22 cellular contexts compared by ENCODE assay signal in the genomic region with DNA sequence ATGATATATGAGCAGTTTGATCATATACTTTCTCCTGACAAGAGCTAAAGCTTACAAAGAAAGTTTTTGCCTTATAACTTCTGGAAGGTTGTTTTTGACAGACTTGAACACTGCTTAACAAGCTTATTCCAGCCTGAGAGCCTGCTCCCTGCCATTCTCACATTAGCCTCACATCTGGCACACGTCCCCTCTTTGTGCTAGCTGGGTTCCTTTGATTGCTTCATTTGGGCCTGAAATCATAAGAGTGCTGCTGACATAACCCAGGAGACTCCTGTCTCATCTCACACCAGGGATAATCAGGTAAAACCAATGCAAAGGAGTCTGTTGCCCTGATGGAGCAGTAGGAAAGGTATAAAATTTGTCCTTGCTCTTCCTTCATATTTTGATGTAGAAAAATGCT.
DNase-seq lines count a peak whose midpoint lies in the region; ATAC-seq and TF ChIP-seq lines count a peak whose summit lies in the region.
"Had no signal": no experiment of that assay in that cellular context is flagged by ENCODE, and none has a peak within 500 bp of the region (broad histone marks: within the 10 kb centered on the region; RNA-seq: fewer than 3 reads in every experiment).

No MANE protein-coding gene starts in this region.

- H3K9me3 Mint-ChIP-seq in MCF 10A (ENCODE audit: unreplicated experiment): no peaks in the 10 kb centered on the region
- H3K9me3 Mint-ChIP-seq: CD4-positive, alpha-beta memory T cell; IgD-negative memory B cell had no signal

- no peak overlapping the region for H3K27ac Mint-ChIP-seq in MCF 10A (ENCODE audit: low read depth, unreplicated experiment)
- H3K27ac Mint-ChIP-seq: CD4-positive, alpha-beta memory T cell; IgD-negative memory B cell had no signal

- H3K27me3 Mint-ChIP-seq in MCF 10A (ENCODE audit: insufficient read depth, unreplicated experiment): no peaks in the 10 kb centered on the region
- H3K27me3 Mint-ChIP-seq: CD4-positive, alpha-beta memory T cell; IgD-negative memory B cell had no signal

- H4K20me1 ChIP-seq in mammary epithelial cell (ENCODE audit: insufficient read depth, low read length) (no peaks in the 10 kb centered on the region), Loucy (ENCODE audit: insufficient read depth, low read length, poor library complexity, severe bottlenecking) (no peaks in the 10 kb centered on the region), SU-DHL-6 (ENCODE audit: low read depth, low read length) (no peaks in the 10 kb centered on the region)
- H4K20me1 ChIP-seq: BLaER1 had no signal

- H3K4me3 Mint-ChIP-seq in MCF 10A (ENCODE audit: unreplicated experiment): no peak overlapping the region
- H3K4me3 Mint-ChIP-seq: CD4-positive, alpha-beta memory T cell; IgD-negative memory B cell had no signal

- intact Hi-C loops in MCF 10A (cut with micrococcal nuclease): no loop called here
- intact Hi-C loops in mammary epithelial cell (cut with micrococcal nuclease): no loop called here
- intact Hi-C loops in ovary (cut with DNase I): no loop called here

- H3K9ac ChIP-seq in mammary epithelial cell (ENCODE audit: insufficient read depth, low read length): no peak overlapping the region
- no peak overlapping the region for H3K9ac ChIP-seq in Loucy (ENCODE audit: low read depth, low read length, poor library complexity, severe bottlenecking)
- no peak overlapping the region for H3K9ac ChIP-seq in SU-DHL-6 (ENCODE audit: low read length)
- H3K9ac ChIP-seq: BLaER1 had no signal

- H3K27me3 ChIP-seq in mammary epithelial cell (ENCODE audit: insufficient read depth, low read length) (no peaks in the 10 kb centered on the region), Loucy (ENCODE audit: insufficient read depth, low read length, poor library complexity, severe bottlenecking) (no peaks in the 10 kb centered on the region), SU-DHL-6 (ENCODE audit: low read length) (no peaks in the 10 kb centered on the region), ovary (no peaks in the 10 kb centered on the region)
- H3K27me3 ChIP-seq: BLaER1 had no signal

- H3K9me2 ChIP-seq in Loucy (replicated peaks; ENCODE audit: low read depth, low read length) (no peaks in the 10 kb centered on the region), SU-DHL-6 (replicated peaks; ENCODE audit: insufficient read depth, low read length) (no peaks in the 10 kb centered on the region)

- no peaks in the 10 kb centered on the region for H3K36me3 Mint-ChIP-seq in MCF 10A (ENCODE audit: insufficient read depth, unreplicated experiment)
- H3K36me3 Mint-ChIP-seq: CD4-positive, alpha-beta memory T cell; IgD-negative memory B cell had no signal

- in situ Hi-C loops in mammary epithelial cell (cut with MboI; ENCODE audit: low sequenced_read_pairs in 2 of 2): no loop called here

- H3K27ac ChIP-seq in mammary epithelial cell (ENCODE audit: insufficient read depth, low read depth, low read length) (no peak overlapping the region), SU-DHL-6 (ENCODE audit: low read depth, low read length) (no peak overlapping the region), ovary (no peak overlapping the region)
- H3K27ac ChIP-seq: A549, BLaER1 had no signal

- no peak for TF ChIP-seq CTCF in MCF 10A (IDR thresholded peaks at IDR 0.05; ENCODE audit: unreplicated experiment)
- TF ChIP-seq CTCF in mammary epithelial cell (conservative IDR thresholded peaks at IDR 0.05 in 1 of 2, IDR thresholded peaks at IDR 0.05 in 1 of 2; ENCODE audit: extremely low read depth in 1 of 2, insufficient read depth in 1 of 2, low read depth in 1 of 2, low read length in 2 of 2): no peak
- TF ChIP-seq CTCF in Loucy (conservative IDR thresholded peaks at IDR 0.05; ENCODE audit: low read length): no peak
- no peak for TF ChIP-seq CTCF in SU-DHL-6 (IDR thresholded peaks at IDR 0.05; ENCODE audit: insufficient read depth, low read length, poor library complexity, severe bottlenecking)
- TF ChIP-seq CTCF in ovary (IDR thresholded peaks at IDR 0.05): no peak

- no TSS peak for BruUV-seq in MCF 10A (replicated peaks; lab: Mats Ljungman, UMichigan)
- BruUV-seq in mammary epithelial cell (replicated peaks; lab: Mats Ljungman, UMichigan): no TSS peak

- H3F3A ChIP-seq in Loucy (ENCODE audit: low read depth): no peaks in the 10 kb centered on the region
- H3F3A ChIP-seq in SU-DHL-6 (ENCODE audit: insufficient read depth): 0 out of 2 replicates have a peak, but pooled peaks cover 3% of the 10 kb centered on the region

- H3K4me3 ChIP-seq in mammary epithelial cell (replicated peaks in 1 of 3; ENCODE audit: insufficient read depth in 1 of 3, low read depth in 2 of 3, low read length in 3 of 3) (no peak overlapping the region), Loucy (ENCODE audit: low read length, poor library complexity, severe bottlenecking) (no peak overlapping the region), SU-DHL-6 (ENCODE audit: insufficient read depth, low read length, poor library complexity, severe bottlenecking) (no peak overlapping the region), ovary (no peak overlapping the region)
- H3K4me3 ChIP-seq: A549, BLaER1, HAP-1 had no signal

- no peaks in the 10 kb centered on the region for H3K36me3 ChIP-seq in mammary epithelial cell (ENCODE audit: insufficient read depth, low read length)
- no peaks in the 10 kb centered on the region for H3K36me3 ChIP-seq in Loucy (ENCODE audit: insufficient read depth, low read length)
- no peaks in the 10 kb centered on the region for H3K36me3 ChIP-seq in SU-DHL-6 (ENCODE audit: low read length)
- no peaks in the 10 kb centered on the region for H3K36me3 ChIP-seq in ovary
- H3K36me3 ChIP-seq: BLaER1, HAP-1 had no signal

- POLR2A ChIA-PET in MCF 10A (lab: Yijun Ruan, JAX): no interaction called here

- dilution Hi-C loops in mammary epithelial cell (cut with HindIII; ENCODE audit: low sequenced_read_pairs): no loop called here

- TF ChIP-seq EP300 in ovary (IDR thresholded peaks at IDR 0.05): no peak

- no peaks in the 10 kb centered on the region for H3K4me1 Mint-ChIP-seq in MCF 10A (ENCODE audit: insufficient read depth, unreplicated experiment)
- H3K4me1 Mint-ChIP-seq: CD4-positive, alpha-beta memory T cell; IgD-negative memory B cell had no signal

- H3K4me2 ChIP-seq in mammary epithelial cell (ENCODE audit: insufficient read depth, low read depth, low read length) (no peak overlapping the region), Loucy (ENCODE audit: low read depth, low read length, poor library complexity, severe bottlenecking) (no peak overlapping the region), SU-DHL-6 (ENCODE audit: low read depth, low read length, poor library complexity, severe bottlenecking) (no peak overlapping the region)
- H3K4me2 ChIP-seq: A549, BLaER1 had no signal

- CTCF ChIA-PET in MCF 10A (lab: Yijun Ruan, JAX): no interaction called here
- CTCF ChIA-PET in mammary epithelial cell (lab: Charles Lee; ENCODE audit: low non-redundant PET): no interaction called here

- WGBS in mammary epithelial cell (ENCODE audit: low coverage, missing lambda C conversion rate): 0% methylated on average over 1 of the region's 1 CpG
- 53 to 59% (median 54%) methylated on average over 1 of the region's 1 CpG for WGBS in ovary, 3 donors

- no peaks in the 10 kb centered on the region for H3K4me1 ChIP-seq in mammary epithelial cell (ENCODE audit: insufficient read depth, low read length)
- H3K4me1 ChIP-seq in Loucy (ENCODE audit: insufficient read depth, low read length, poor library complexity, severe bottlenecking): no peaks in the 10 kb centered on the region
- H3K4me1 ChIP-seq in ovary (ENCODE audit: insufficient read depth): no peaks in the 10 kb centered on the region
- H3K4me1 ChIP-seq: A549, BLaER1, HAP-1 had no signal

- no peak for TF ChIP-seq POLR2A in ovary (IDR thresholded peaks at IDR 0.05)

- ATAC-seq in stimulated activated naive CD8-positive, alpha-beta T cell treated with anti-CD3 and anti-CD28 coated beads, Interleukin-15, Interleukin-2, amounts not matched to agents 100 U/mL and 50 U/mL, for 24 hours: no peak
- ATAC-seq: A549 had no signal

- peak; percentile 9 for DNase-seq in MCF 10A (ENCODE audit: unreplicated experiment)
- DNase-seq in mammary epithelial cell: no peak
- peak; percentile 7 for DNase-seq in retina
- no peak for DNase-seq in ovary
- no peak for DNase-seq in stimulated activated naive CD8-positive, alpha-beta T cell treated with anti-CD3 and anti-CD28 coated beads, Interleukin-15, Interleukin-2, amounts not matched to agents 100 U/mL and 50 U/mL, for 24 hours
- DNase-seq: CD4-positive, alpha-beta memory T cell; GF-D8; Kasumi-1; NCI-H1092 treated with DMSO at 0.1 percent for 48 hours; NCI-H146; NCI-H2029 treated with DMSO at 0.1 percent for 48 hours; NCI-H345; NCI-H526 treated with DMSO at 0.1 percent for 48 hours; NK-92 treated with Interleukin-12 subunit alpha and Interleukin-12 subunit beta, amount 100 ng/mL, for 24 hours; OCI-M1; SHP77 treated with DMSO at 0.1 percent for 48 hours had no signal

- H2AFZ ChIP-seq in mammary epithelial cell (ENCODE audit: low read depth, low read length) (no peak overlapping the region), Loucy (ENCODE audit: low read length) (peak overlapping the region; percentile 72; the same call in 1 of the 2 replicates), SU-DHL-6 (ENCODE audit: low read depth, low read length, severe bottlenecking) (peak overlapping the region; percentile 70)

- H3K9me3 ChIP-seq in mammary epithelial cell (replicated peaks; ENCODE audit: insufficient read depth, low read length) (no peaks in the 10 kb centered on the region), Loucy (ENCODE audit: insufficient read depth, low read depth, low read length) (no peaks in the 10 kb centered on the region), SU-DHL-6 (ENCODE audit: insufficient read depth, low read length) (no peaks in the 10 kb centered on the region), ovary (no peaks in the 10 kb centered on the region)
- H3K9me3 ChIP-seq: A549, BLaER1, HAP-1 had no signal

- no peaks in the 10 kb centered on the region for H3K79me2 ChIP-seq in mammary epithelial cell (ENCODE audit: insufficient read depth, low read length)
- no peaks in the 10 kb centered on the region for H3K79me2 ChIP-seq in Loucy (ENCODE audit: insufficient read depth, low read length)
- no peaks in the 10 kb centered on the region for H3K79me2 ChIP-seq in SU-DHL-6 (ENCODE audit: insufficient read depth, low read length)

Comparison
In these comparisons a context has a peak if more than half of its experiments do, and no peak if none do; other contexts are left out.
1. DNase-seq: peak in MCF 10A (single experiment) and retina (single experiment); none in mammary epithelial cell (single experiment), ovary (0 of 5) and stimulated activated naive CD8-positive, alpha-beta T cell treated with anti-CD3 and anti-CD28 coated beads, Interleukin-15, Interleukin-2, amounts not matched to agents 100 U/mL and 50 U/mL, for 24 hours (single experiment).